Comparison of ENCODE assay signal across 8 cellular contexts in the genomic region with DNA sequence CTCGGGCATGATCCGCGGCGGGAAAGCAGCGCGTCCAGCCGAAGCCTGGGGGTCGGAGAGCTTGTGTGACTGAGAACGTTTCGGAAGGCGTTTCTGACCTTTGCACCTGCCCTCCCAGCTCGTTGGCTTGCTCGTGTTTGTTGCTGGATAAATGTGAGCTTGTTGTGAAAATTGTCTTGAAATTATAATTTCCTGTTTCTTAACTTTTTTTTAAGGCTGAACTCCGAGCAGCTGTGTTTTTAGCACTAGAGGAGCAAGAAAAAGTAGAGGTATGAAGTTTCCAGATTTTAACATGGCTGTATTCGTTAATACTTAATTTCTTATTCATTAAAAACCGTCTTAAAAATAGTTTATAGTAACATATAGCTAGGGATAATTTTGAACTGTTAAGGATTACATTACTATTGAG. TPM values are rescaled to one million over a fixed set of nuclear protein-coding genes. Genes with fewer than 3 reads are reported as not detected.
DNase-seq lines count a peak whose midpoint lies in the region; ATAC-seq and TF ChIP-seq lines count a peak whose summit lies in the region.

No MANE protein-coding gene starts in this region.

- TF ChIP-seq CTCF in cardiac muscle cell (IDR thresholded peaks at IDR 0.05; ENCODE audit: low read depth, low read length), result no peak
- no peak for TF ChIP-seq CTCF in activated CD8-positive, alpha-beta T cell treated with anti-CD3 and anti-CD28 coated beads for 36 hours (IDR thresholded peaks at IDR 0.05)

- H3K4me3 ChIP-seq in cardiac muscle cell (peak overlapping the region; percentile 88), iPS-18c (ENCODE audit: insufficient read depth, low read depth, low read length) (peak overlapping the region; percentile 87)

- H3K4me3 Mint-ChIP-seq in activated CD8-positive, alpha-beta T cell treated with anti-CD3 and anti-CD28 coated beads for 36 hours, result peak overlapping the region; percentile 85
- H3K4me3 Mint-ChIP-seq in stimulated activated memory B cell treated with anti-CD40 and anti-IgM and Interleukin-4, amounts not matched to agents 10 μg/mL and 1 μg/mL and 100 μg/mL, for 72 hours, result peak overlapping the region; percentile 90

- no peaks in the 10 kb centered on the region for H3K9me3 Mint-ChIP-seq in activated CD8-positive, alpha-beta T cell treated with anti-CD3 and anti-CD28 coated beads for 36 hours
- no peaks in the 10 kb centered on the region for H3K9me3 Mint-ChIP-seq in stimulated activated memory B cell treated with anti-CD40 and anti-IgM and Interleukin-4, amounts not matched to agents 10 μg/mL and 1 μg/mL and 100 μg/mL, for 72 hours

- intact Hi-C loops in left cardiac atrium (cut with DNase I) (loop anchor here in 1 of 2 donors (10.0 kb wide), 1 partner anchor 145 kb away; no protein-coding TSS in a partner anchor), posterior vena cava (cut with DNase I) (loop anchor here in 1 of 2 donors (10.0 kb wide), 2 partner anchors 125 to 215 kb away; a partner anchor contains a TSS)
- intact Hi-C loops in activated CD8-positive, alpha-beta T cell treated with anti-CD3 and anti-CD28 coated beads for 36 hours (cut with micrococcal nuclease), result loop anchor here (5.0 kb wide), 1 partner anchor 142 kb away; no protein-coding TSS in a partner anchor

- peaks cover 15% of the 10 kb centered on the region for H3K36me3 Mint-ChIP-seq in activated CD8-positive, alpha-beta T cell treated with anti-CD3 and anti-CD28 coated beads for 36 hours (ENCODE audit: low read depth)
- peaks cover 9% of the 10 kb centered on the region for H3K36me3 Mint-ChIP-seq in stimulated activated memory B cell treated with anti-CD40 and anti-IgM and Interleukin-4, amounts not matched to agents 10 μg/mL and 1 μg/mL and 100 μg/mL, for 72 hours

- no peaks in the 10 kb centered on the region for H3K27me3 Mint-ChIP-seq in activated CD8-positive, alpha-beta T cell treated with anti-CD3 and anti-CD28 coated beads for 36 hours
- no peaks in the 10 kb centered on the region for H3K27me3 Mint-ChIP-seq in stimulated activated memory B cell treated with anti-CD40 and anti-IgM and Interleukin-4, amounts not matched to agents 10 μg/mL and 1 μg/mL and 100 μg/mL, for 72 hours

- H3K27ac Mint-ChIP-seq in activated CD8-positive, alpha-beta T cell treated with anti-CD3 and anti-CD28 coated beads for 36 hours, result peak overlapping the region; percentile 58
- H3K27ac Mint-ChIP-seq in stimulated activated memory B cell treated with anti-CD40 and anti-IgM and Interleukin-4, amounts not matched to agents 10 μg/mL and 1 μg/mL and 100 μg/mL, for 72 hours, result peak overlapping the region; percentile 79

- CTCF ChIA-PET in activated CD8-positive, alpha-beta T cell treated with anti-CD3 and anti-CD28 coated beads for 36 hours (lab: Charles Lee), result interaction anchor here (0.9 to 3.5 kb wide), 10 partner anchors 10 to 352 kb away, joined by 3 to 17 read pairs (median 4); a partner anchor contains a TSS

- no peaks in the 10 kb centered on the region for H3K27me3 ChIP-seq in cardiac muscle cell

- ATAC-seq in left cardiac atrium, result no peak
- no peak for ATAC-seq in activated CD8-positive, alpha-beta T cell treated with anti-CD3 and anti-CD28 coated beads for 36 hours
- no peak for ATAC-seq in stimulated activated memory B cell treated with anti-CD40 and anti-IgM and Interleukin-4, amounts not matched to agents 10 μg/mL and 1 μg/mL and 100 μg/mL, for 72 hours
- no peak for ATAC-seq in HG02973 (IDR thresholded peaks at IDR 0.05; ENCODE audit: unreplicated experiment)

- H3K4me1 Mint-ChIP-seq in activated CD8-positive, alpha-beta T cell treated with anti-CD3 and anti-CD28 coated beads for 36 hours (ENCODE audit: low read depth), result peaks cover 24% of the 10 kb centered on the region
- H3K4me1 Mint-ChIP-seq in stimulated activated memory B cell treated with anti-CD40 and anti-IgM and Interleukin-4, amounts not matched to agents 10 μg/mL and 1 μg/mL and 100 μg/mL, for 72 hours, result peaks cover 32% of the 10 kb centered on the region

- DNase-seq in cardiac muscle cell (ENCODE audit: low read depth in 1 of 2, low spot score in 1 of 2) (peak; percentile 25 to 62), left cardiac atrium (no peak), DMS114 treated with DMSO at 0.1 percent for 48 hours (lab: John Stamatoyannopoulos, UW; ENCODE audit: unreplicated experiment) (no peak), posterior vena cava (ENCODE audit: low spot score) (no peak)
- DNase-seq in activated CD8-positive, alpha-beta T cell treated with anti-CD3 and anti-CD28 coated beads for 36 hours, result peak; percentile 24

- no peaks in the 10 kb centered on the region for H3K9me3 ChIP-seq in cardiac muscle cell (ENCODE audit: low read depth)
- no peaks in the 10 kb centered on the region for H3K9me3 ChIP-seq in iPS-18c (ENCODE audit: control insufficient read depth, insufficient read depth, low read length)

- no peaks in the 10 kb centered on the region for H3K36me3 ChIP-seq in cardiac muscle cell

- peaks cover 10% of the 10 kb centered on the region for H3K4me1 ChIP-seq in cardiac muscle cell (ENCODE audit: low read depth)

- H3K27ac ChIP-seq in cardiac muscle cell, result peak overlapping the region; percentile 71

- POLR2A ChIA-PET in activated CD8-positive, alpha-beta T cell treated with anti-CD3 and anti-CD28 coated beads for 36 hours (lab: Charles Lee), result interaction anchor here (1.7 to 2.7 kb wide), 2 partner anchors 43 to 94 kb away, joined by 6 to 16 read pairs; a partner anchor contains a TSS

RNA-seq across cellular contexts. Expression of a gene that starts 0.7 kb away (rescaled TPM):
- total RNA-seq in cardiac muscle cell (9.1 and 26.1 TPM in 2 replicates), left cardiac atrium (10 to 100 TPM in 1 of 2 donors, 1 to 10 TPM in 1; 8.9 to 10.2 TPM), posterior vena cava (1 to 10 TPM; 7.9 to 8.7 TPM)
- 18.3 and 23.0 TPM in 2 replicates for polyA plus RNA-seq in cardiac muscle cell
- total RNA-seq in activated CD8-positive, alpha-beta T cell treated with anti-CD3 and anti-CD28 coated beads for 36 hours, result 10 to 100 TPM; 20.2 to 21.3 TPM

RNA-seq across cellular contexts. Expression of a gene that starts 43.5 kb away (rescaled TPM):
- total RNA-seq in cardiac muscle cell (24.1 and 27.0 TPM in 2 replicates), left cardiac atrium (10 to 100 TPM; 18.3 to 27.9 TPM), posterior vena cava (10 to 100 TPM; 18.3 to 45.4 TPM)
- 20.7 and 28.9 TPM in 2 replicates for polyA plus RNA-seq in cardiac muscle cell
- 10 to 100 TPM; 69.2 to 70.2 TPM for total RNA-seq in activated CD8-positive, alpha-beta T cell treated with anti-CD3 and anti-CD28 coated beads for 36 hours

Comparison
In these comparisons a context has a peak if more than half of its experiments do, and no peak if none do; other contexts are left out.
1. DNase-seq: peak in cardiac muscle cell (2 of 2) and activated CD8-positive, alpha-beta T cell treated with anti-CD3 and anti-CD28 coated beads for 36 hours (single experiment); none in left cardiac atrium (single experiment), DMS114 treated with DMSO at 0.1 percent for 48 hours (single experiment) and posterior vena cava (single experiment).